In genomic region chr2:64434039-64434657, GRCh38 we compare ENCODE assay signal across 1 cellular context.
A peak's percentile ranks its signal among the peaks of the same experiment; 100 is the strongest.
TF ChIP-seq lines count a peak whose summit lies in the region.

No MANE protein-coding gene starts in this region.

TF ChIP-seq in HepG2, 621 proteins besides CTCF, POLR2A, EP300 and RAD21 (continued from another document):
- TF ChIP-seq RBM22 (optimal IDR thresholded peaks at IDR 0.05; ENCODE audit: low read length) = no peak
- peak; percentile 19; the same call in 1 of the 2 replicates for TF ChIP-seq POGZ (CRISPR knock-in tag; IDR thresholded peaks at IDR 0.05)
- peak; percentile 31; the same call in 1 of the 2 replicates for TF ChIP-seq FOXA1 (IDR thresholded peaks at IDR 0.05)
- TF ChIP-seq FOXA1 (CRISPR knock-in tag; IDR thresholded peaks at IDR 0.05) = no peak
- no peak for TF ChIP-seq SOX13 (IDR thresholded peaks at IDR 0.05)
- TF ChIP-seq SOX13 (CRISPR knock-in tag; conservative IDR thresholded peaks at IDR 0.05 in 1 of 2, IDR thresholded peaks at IDR 0.05 in 1 of 2) = peak in 1 of 2 experiments; percentile 38; a peak in 1 of 4 replicates
- TF ChIP-seq SOX6 (IDR thresholded peaks at IDR 0.05) = no peak
- TF ChIP-seq SOX6 (CRISPR knock-in tag; IDR thresholded peaks at IDR 0.05) = peak; percentile 59; the same call in 1 of the 2 replicates
- peak; percentile 60; the same call in 1 of the 2 replicates for TF ChIP-seq FOXJ3 (CRISPR knock-in tag; IDR thresholded peaks at IDR 0.05; ENCODE audit: borderline replicate concordance)
- TF ChIP-seq SMARCC2 (IDR thresholded peaks at IDR 0.05) = no peak
- no peak for TF ChIP-seq ONECUT2 (CRISPR knock-in tag; IDR thresholded peaks at IDR 0.05)
- peak; percentile 52 for TF ChIP-seq HNF4A (CRISPR knock-in tag; IDR thresholded peaks at IDR 0.05)
- peak; percentile 64; the same call in 1 of the 2 replicates for TF ChIP-seq ARID3A (IDR thresholded peaks at IDR 0.05; ENCODE audit: low read depth, low read length)
- peak; percentile 45; the same call in 1 of the 2 replicates for TF ChIP-seq HMG20A (CRISPR knock-in tag; IDR thresholded peaks at IDR 0.05; ENCODE audit: borderline replicate concordance)
- TF ChIP-seq MXD4 (CRISPR knock-in tag; IDR thresholded peaks at IDR 0.05) = no peak
- TF ChIP-seq ATF4 (CRISPR knock-in tag; IDR thresholded peaks at IDR 0.05) = peak in 1 of 2 experiments; percentile 41; a peak in 1 of 4 replicates
- TF ChIP-seq HIC2 (CRISPR knock-in tag; IDR thresholded peaks at IDR 0.05; ENCODE audit: low read depth) = no peak
- TF ChIP-seq PAXIP1 (CRISPR knock-in tag; conservative IDR thresholded peaks at IDR 0.05) = 0 out of 2 replicates have a peak, but pooled peaks have one; percentile 41
- peak; percentile 63; the same call in 1 of the 2 replicates for TF ChIP-seq FOXA3 (CRISPR knock-in tag; IDR thresholded peaks at IDR 0.05)
- no peak for TF ChIP-seq RORA (CRISPR knock-in tag; IDR thresholded peaks at IDR 0.05)
- no peak for TF ChIP-seq PLSCR1 (CRISPR knock-in tag; IDR thresholded peaks at IDR 0.05; ENCODE audit: borderline replicate concordance)
- no peak; the same call in 1 of the 2 replicates for TF ChIP-seq FOXP1 (IDR thresholded peaks at IDR 0.05)
- peak; percentile 70; the same call in 1 of the 2 replicates for TF ChIP-seq FOXP1 (CRISPR knock-in tag; IDR thresholded peaks at IDR 0.05)
- TF ChIP-seq THRA (CRISPR knock-in tag; IDR thresholded peaks at IDR 0.05; ENCODE audit: borderline replicate concordance) = peak; percentile 14; the same call in 1 of the 2 replicates
- TF ChIP-seq ZNF782 (CRISPR knock-in tag; IDR thresholded peaks at IDR 0.05; ENCODE audit: borderline replicate concordance) = no peak
- peak; percentile 18; the same call in 1 of the 2 replicates for TF ChIP-seq SOX5 (CRISPR knock-in tag; IDR thresholded peaks at IDR 0.05; ENCODE audit: borderline replicate concordance)
- TF ChIP-seq ZNF570 (CRISPR knock-in tag; IDR thresholded peaks at IDR 0.05; ENCODE audit: borderline replicate concordance) = no peak
- no peak for TF ChIP-seq NRL (CRISPR knock-in tag; IDR thresholded peaks at IDR 0.05; ENCODE audit: borderline replicate concordance)
- peak; percentile 63; the same call in 1 of the 2 replicates for TF ChIP-seq CEBPB (IDR thresholded peaks at IDR 0.05; ENCODE audit: borderline replicate concordance, low read depth, low read length)
- TF ChIP-seq ZNF230 (CRISPR knock-in tag; IDR thresholded peaks at IDR 0.05) = no peak
- TF ChIP-seq THAP11 (CRISPR knock-in tag; IDR thresholded peaks at IDR 0.05) = 0 out of 2 replicates have a peak, but pooled peaks have one; percentile 13
- TF ChIP-seq ARID5B (CRISPR knock-in tag; IDR thresholded peaks at IDR 0.05) = peak; percentile 39; the same call in 1 of the 2 replicates
- TF ChIP-seq ZNF841 (CRISPR knock-in tag; IDR thresholded peaks at IDR 0.05; ENCODE audit: borderline replicate concordance) = no peak
- peak; percentile 47; the same call in 1 of the 2 replicates for TF ChIP-seq PPARG (CRISPR knock-in tag; conservative IDR thresholded peaks at IDR 0.05)
- TF ChIP-seq NCOR1 (IDR thresholded peaks at IDR 0.05; ENCODE audit: borderline replicate concordance, low read length) = peak; percentile 24; the same call in 1 of the 2 replicates
